21 cellular contexts compared by ENCODE assay signal in the genomic region with DNA sequence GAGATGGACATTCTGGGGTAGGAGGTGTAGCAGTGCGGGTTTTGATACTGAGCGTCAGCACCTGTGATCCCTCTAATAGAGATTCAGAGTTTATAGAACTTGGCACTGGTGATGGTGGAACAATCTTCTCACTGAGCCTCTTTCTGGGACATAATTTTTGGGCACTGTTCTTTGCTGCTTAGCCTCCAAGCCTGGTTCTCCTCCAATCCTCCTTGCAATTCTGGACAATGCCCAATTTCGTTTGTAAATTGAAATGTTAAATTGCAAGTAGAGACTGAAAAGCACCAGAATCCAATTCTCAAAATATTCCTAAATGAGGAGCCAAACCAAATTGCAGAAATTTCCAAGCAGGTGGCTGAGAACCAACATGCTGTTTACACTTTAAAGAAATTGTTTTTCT.
"Had no signal": no experiment of that assay in that cellular context is flagged by ENCODE, and none has a peak within 500 bp of the region (broad histone marks: within the 10 kb centered on the region; RNA-seq: fewer than 3 reads in every experiment).

No MANE protein-coding gene starts in this region.

- H3K36me3 ChIP-seq: breast epithelium, esophagus muscularis mucosa, gastrocnemius medialis, lower lobe of right lung, stomach, suprapubic skin, tibial artery had no signal

- H3K27ac ChIP-seq: breast epithelium, esophagus muscularis mucosa, gastrocnemius medialis, lower lobe of right lung, stomach, suprapubic skin, tibial artery had no signal

- ATAC-seq: activated CD8-positive, alpha-beta T cell treated with anti-CD3 and anti-CD28 coated beads for 36 hours; activated naive CD8-positive, alpha-beta T cell treated with anti-CD3 and anti-CD28 coated beads, Interleukin-2, amount 50 U/mL, for 24 hours; gastrocnemius medialis; left lobe of liver; lower lobe of right lung; stimulated activated naive B cell treated with anti-CD40 and anti-IgM and Interleukin-4, amounts not matched to agents 10 μg/mL and 1 μg/mL and 100 μg/mL, for 72 hours; WTC11 had no signal

- H3K9me3 ChIP-seq: breast epithelium, esophagus muscularis mucosa, gastrocnemius medialis, lower lobe of right lung, stomach, suprapubic skin, tibial artery had no signal

- H3K4me3 ChIP-seq: breast epithelium, esophagus muscularis mucosa, gastrocnemius medialis, lower lobe of right lung, stomach, suprapubic skin, tibial artery had no signal

- DNase-seq: activated CD4-positive, alpha-beta T cell treated with anti-CD3 and anti-CD28 coated beads for 1 hour; activated CD4-positive, alpha-beta T cell treated with anti-CD3 and anti-CD28 coated beads, Interleukin-2, amount 50 U/mL, for 1 hour; activated CD8-positive, alpha-beta T cell treated with anti-CD3 and anti-CD28 coated beads for 36 hours; activated naive CD8-positive, alpha-beta T cell treated with anti-CD3 and anti-CD28 coated beads, Interleukin-2, amount 50 U/mL, for 24 hours; activated T-cell treated with anti-CD3 and anti-CD28 coated beads, Interleukin-2, amount 50 U/mL, for 48 hours; dermis blood vessel endothelial cell; effector CD4-positive, alpha-beta T cell; gastrocnemius medialis; kidney glomerular epithelial cell; lower lobe of right lung; stimulated activated CD4-positive, alpha-beta T cell treated with anti-CD3 and anti-CD28 coated beads, Interleukin-15, amount 100 ng/mL, for 24 hours; stimulated activated CD4-positive, alpha-beta T cell treated with anti-CD3 and anti-CD28 coated beads, Interleukin-2, amount 100 ng/mL, for 24 hours; stimulated activated naive B cell treated with anti-CD40 and anti-IgM and Interleukin-4, amounts not matched to agents 10 μg/mL and 1 μg/mL and 100 μg/mL, for 72 hours; stomach; T-helper 2 cell; tibial artery had no signal

- H3K27me3 ChIP-seq: breast epithelium, esophagus muscularis mucosa, gastrocnemius medialis, stomach, suprapubic skin, tibial artery had no signal

- H3K4me1 ChIP-seq: breast epithelium, gastrocnemius medialis, lower lobe of right lung, suprapubic skin had no signal
